8 cellular contexts compared by ENCODE assay signal in the genomic region with DNA sequence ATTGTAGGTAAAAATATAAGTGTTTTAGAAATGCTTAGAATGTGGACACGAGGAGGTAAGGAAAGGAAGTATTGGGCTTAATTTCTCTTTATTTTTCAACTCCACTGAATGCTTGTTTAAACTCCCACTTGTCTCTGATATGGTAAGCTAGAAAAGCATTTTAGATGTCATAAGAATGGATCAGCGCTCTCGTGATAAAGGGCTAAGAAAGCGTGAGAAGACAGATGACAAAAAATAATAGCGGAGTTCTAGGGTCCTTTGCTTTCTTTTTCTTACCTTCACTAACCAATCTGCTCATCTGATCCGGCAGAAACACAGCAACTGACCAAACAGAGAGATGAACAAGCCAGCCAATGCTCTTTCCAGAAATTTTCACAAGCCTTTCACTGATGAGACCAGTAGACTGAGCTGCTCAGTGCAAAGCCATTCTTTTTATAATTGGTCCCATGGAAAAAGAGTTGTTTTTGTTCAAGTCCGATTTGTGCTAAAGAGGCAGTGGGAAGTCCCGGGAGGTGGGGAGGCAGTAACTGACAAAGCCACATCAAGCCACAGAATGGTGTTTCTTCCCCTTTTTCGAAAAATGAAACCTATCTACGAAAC. TPM values are rescaled to one million over a fixed set of nuclear protein-coding genes. Genes with fewer than 3 reads are reported as not detected.
DNase-seq lines count a peak whose midpoint lies in the region; ATAC-seq and TF ChIP-seq lines count a peak whose summit lies in the region.
"Had no signal": no experiment of that assay in that cellular context is flagged by ENCODE, and none has a peak within 500 bp of the region (broad histone marks: within the 10 kb centered on the region; RNA-seq: fewer than 3 reads in every experiment).

Gene TASL (minus strand): TSS at position 405 of the 600 bp plus-strand sequence. CDS start 17,411 bp downstream, outside the sequence.

- no peaks in the 10 kb centered on the region for H3K9me2 ChIP-seq in PC-3 (replicated peaks; ENCODE audit: low read length)

- no peak within 1 kb of the TSS for H3K9ac ChIP-seq in PC-3 (ENCODE audit: low read length)

- H4K20me1 ChIP-seq in PC-3 (ENCODE audit: low read length): no peaks in the 10 kb centered on the region

- CTCF ChIA-PET in PC-3 (lab: Charles Lee): no interaction called here

- DNase-seq in PC-3: no peak
- no peak for DNase-seq in epithelial cell of proximal tubule (ENCODE audit: low read depth)
- DNase-seq in DMS153 (lab: John Stamatoyannopoulos, UW): no peak
- no peak for DNase-seq in AG08396 (ENCODE audit: low spot score)
- DNase-seq in omental fat pad (ENCODE audit: low spot score): no peak
- DNase-seq: heart right ventricle had no signal

- TF ChIP-seq CTCF in PC-3 (conservative IDR thresholded peaks at IDR 0.05; ENCODE audit: low read depth, low read length) (no peak), epithelial cell of proximal tubule (conservative IDR thresholded peaks at IDR 0.05; ENCODE audit: low read depth, low read length) (no peak), omental fat pad (IDR thresholded peaks at IDR 0.05) (no peak)

- no peaks in the 10 kb centered on the region for H3F3A ChIP-seq in PC-3 (ENCODE audit: low read length, unreplicated experiment)

- no peaks in the 10 kb centered on the region for H3K9me3 ChIP-seq in PC-3 (ENCODE audit: low read length)
- H3K9me3 ChIP-seq: heart right ventricle had no signal

- no TSS peak for BruUV-seq in PC-3 (replicated peaks; lab: Mats Ljungman, UMichigan)

- H3K27me3 ChIP-seq in PC-3 (ENCODE audit: low read length): no peaks in the 10 kb centered on the region
- H3K27me3 ChIP-seq: heart right ventricle had no signal

- no peaks in the 10 kb centered on the region for H3K79me2 ChIP-seq in PC-3 (ENCODE audit: low read length)

- H3K4me3 ChIP-seq in PC-3 (ENCODE audit: low read length): no peak within 1 kb of the TSS
- H3K4me3 ChIP-seq in epithelial cell of proximal tubule (ENCODE audit: low read depth, low read length): peak within 1 kb of the TSS; percentile 19

- ATAC-seq in GM19023 (IDR thresholded peaks at IDR 0.05; ENCODE audit: unreplicated experiment): peak; percentile 85
- ATAC-seq in HG02938 (IDR thresholded peaks at IDR 0.05; ENCODE audit: unreplicated experiment): peak; percentile 73
- ATAC-seq in PC-3: no peak
- ATAC-seq in omental fat pad (ENCODE audit: low FRiP score): no peak

- H3K36me3 ChIP-seq in PC-3 (ENCODE audit: low read depth, low read length): no peaks in the 10 kb centered on the region
- H3K36me3 ChIP-seq: heart right ventricle had no signal

- H3K27ac ChIP-seq in PC-3 (ENCODE audit: low read length): no peak within 1 kb of the TSS

- no peaks in the 10 kb centered on the region for H3K4me1 ChIP-seq in PC-3 (ENCODE audit: insufficient read depth, low read length)

- POLR2A ChIA-PET in PC-3 (lab: Charles Lee; ENCODE audit: unreplicated experiment): no interaction called here

- H2AFZ ChIP-seq in PC-3 (ENCODE audit: low read length): no peak within 1 kb of the TSS

- intact Hi-C loops in PC-3 (cut with micrococcal nuclease): no loop called here

- 0 out of 2 replicates have a peak within 1 kb of the TSS, but pooled peaks have one; percentile 5 for H3K4me2 ChIP-seq in PC-3 (ENCODE audit: low read length)

RNA-seq across cellular contexts. Expression of gene TASL, which starts in this region (rescaled TPM):
- total RNA-seq in PC-3 (2014; rRNA removed) (not detected in 2 replicates), epithelial cell of proximal tubule (not detected in 2 replicates), omental fat pad (1 to 10 TPM; 1.0 to 6.6 (median 3.2) TPM)

Comparison
In these comparisons a context has a peak if more than half of its experiments do, and no peak if none do; other contexts are left out.
1. ATAC-seq: peak in GM19023 (single experiment) and HG02938 (single experiment); none in PC-3 (single experiment) and omental fat pad (single experiment).